8 cellular contexts compared by ENCODE assay signal in the genomic region with DNA sequence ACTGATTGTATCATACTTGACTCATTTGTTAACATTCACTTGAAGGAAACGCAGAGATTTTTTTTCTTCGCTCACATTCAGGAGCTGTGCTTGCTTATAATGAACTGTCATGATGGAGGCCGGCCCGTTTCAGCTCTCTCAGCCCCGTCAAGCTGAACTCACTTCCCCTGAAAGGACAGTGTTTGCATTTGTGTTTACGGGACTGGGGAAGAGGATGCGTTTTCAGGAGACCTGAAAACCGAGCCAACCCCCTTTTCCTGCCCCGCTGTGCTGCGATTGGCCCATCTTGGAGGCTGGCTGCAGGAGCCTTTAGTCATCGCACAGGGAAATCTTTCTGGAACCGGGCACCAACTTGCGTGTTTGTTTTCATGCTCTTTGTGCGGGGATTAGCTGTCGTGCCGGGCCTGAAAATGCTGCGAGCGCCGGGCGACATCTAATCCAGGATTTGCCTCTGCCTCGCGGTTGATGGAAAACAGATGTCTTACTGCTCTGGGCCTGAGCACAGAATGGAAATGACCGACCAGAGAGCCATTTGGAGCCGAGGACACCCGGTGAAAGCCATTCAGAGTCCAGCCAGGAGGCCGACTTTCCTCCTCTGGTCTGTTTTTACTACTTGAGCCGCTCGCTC. TPM values are rescaled to one million over a fixed set of nuclear protein-coding genes. Genes with fewer than 3 reads are reported as not detected.
DNase-seq lines count a peak whose midpoint lies in the region; ATAC-seq lines count a peak whose summit lies in the region.

No MANE protein-coding gene starts in this region.

- H3K9me3 ChIP-seq in SJSA1 (replicated peaks) (0 out of 2 replicates have a peak, but pooled peaks cover 3% of the 10 kb centered on the region), iPS-15b (ENCODE audit: control insufficient read depth, insufficient read depth, low read length) (no peaks in the 10 kb centered on the region)

- H3K4me1 ChIP-seq in SJSA1 (replicated peaks) = peaks cover 27% of the 10 kb centered on the region
- peaks cover 2% of the 10 kb centered on the region for H3K4me1 ChIP-seq in iPS-15b (ENCODE audit: control insufficient read depth, insufficient read depth, low read length)

- H3K9ac ChIP-seq in iPS-15b (ENCODE audit: low read depth, low read length) = no peak overlapping the region

- ATAC-seq in GM18511 (IDR thresholded peaks at IDR 0.05; ENCODE audit: unreplicated experiment) (peak; percentile 29), HG03139 (IDR thresholded peaks at IDR 0.05; ENCODE audit: unreplicated experiment) (peak; percentile 16)

- H3K36me3 ChIP-seq in SJSA1 (peaks cover 5% of the 10 kb centered on the region), iPS-15b (ENCODE audit: control insufficient read depth, insufficient read depth, low read length) (no peaks in the 10 kb centered on the region)

- DNase-seq in AG08396 (ENCODE audit: low spot score) = peak; percentile 91
- peak; percentile 81 to 86 for DNase-seq in SJSA1 (ENCODE audit: low read depth in 1 of 2, low spot score in 2 of 2)
- peak; percentile 60 to 70 for DNase-seq in T47D (ENCODE audit: low read depth in 1 of 2, low spot score in 1 of 2)
- DNase-seq in renal cortical epithelial cell (ENCODE audit: low read depth) = peak; percentile 75
- DNase-seq in GDM1 (lab: John Stamatoyannopoulos, UW) = no peak

- H3K4me3 ChIP-seq in SJSA1 = peak overlapping the region; percentile 67
- H3K4me3 ChIP-seq in iPS-15b (ENCODE audit: low read depth, low read length) = peak overlapping the region; percentile 78

- no peaks in the 10 kb centered on the region for H3K27me3 ChIP-seq in SJSA1 (replicated peaks)
- peaks cover 31% of the 10 kb centered on the region for H3K27me3 ChIP-seq in iPS-15b (ENCODE audit: control insufficient read depth, insufficient read depth, low read length)

- H3K27ac ChIP-seq in SJSA1 = peak overlapping the region; percentile 75

- in situ Hi-C loops in T47D (cut with HindIII; ENCODE audit: low pct_unique_long_range_greater_than_20kb, low sequenced_read_pairs) = no loop called here

RNA-seq across cellular contexts. Expression of gene TRIM2, which starts 18.0 kb away (rescaled TPM):
- 11.7 and 22.4 TPM in 2 replicates for total RNA-seq in SJSA1 (2014; rRNA removed; shearing (Covaris generic))
- total RNA-seq in renal cortical epithelial cell = 110 and 181 TPM in 2 replicates
